ENCODE assay signal across 10 cellular contexts in the genomic region with DNA sequence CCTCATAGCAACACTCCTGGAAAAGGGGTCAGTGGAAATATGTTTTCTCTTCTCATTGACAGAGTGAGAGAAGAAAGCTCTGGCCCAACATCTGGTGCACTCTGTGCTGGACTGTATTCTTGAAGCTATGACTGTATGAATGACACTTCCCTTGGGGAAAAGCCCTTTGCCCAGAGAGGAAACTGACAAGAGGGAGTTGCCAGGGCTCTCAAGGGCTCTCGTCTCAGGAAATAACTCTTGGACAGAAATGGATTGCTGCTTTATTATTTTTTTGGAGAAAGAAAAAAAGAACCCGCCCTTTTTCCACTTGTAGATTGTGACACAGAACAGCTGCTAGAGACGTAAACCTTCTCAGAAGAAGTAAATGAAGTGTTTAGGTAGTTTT. TPM values are rescaled to one million over a fixed set of nuclear protein-coding genes. Genes with fewer than 3 reads are reported as not detected.
DNase-seq lines count a peak whose midpoint lies in the region; ATAC-seq and TF ChIP-seq lines count a peak whose summit lies in the region.
"Had no signal": no experiment of that assay in that cellular context is flagged by ENCODE, and none has a peak within 500 bp of the region (broad histone marks: within the 10 kb centered on the region; RNA-seq: fewer than 3 reads in every experiment).

No MANE protein-coding gene starts in this region.

- TF ChIP-seq CTCF in right atrium auricular region (IDR thresholded peaks at IDR 0.05) (no peak), lower lobe of right lung (IDR thresholded peaks at IDR 0.05) (no peak), vagina (IDR thresholded peaks at IDR 0.05) (no peak)

- DNase-seq in Right ventricle myocardium inferior (ENCODE audit: missing footprints), result no peak
- no peak for DNase-seq in right atrium auricular region (ENCODE audit: low spot score)
- DNase-seq in amniotic epithelial cell (ENCODE audit: low read depth), result peak; percentile 40
- DNase-seq in lower lobe of right lung, result no peak
- DNase-seq in vagina (ENCODE audit: extremely low spot score in 2 of 2), result no peak
- DNase-seq in kidney glomerular epithelial cell (lab: John Stamatoyannopoulos, UW), result no peak
- no peak for DNase-seq in activated T-cell treated with anti-CD3 and anti-CD28 coated beads, Interleukin-2, amount 50 U/mL, for 1 hour
- DNase-seq: activated CD8-positive, alpha-beta memory T cell treated with anti-CD3 and anti-CD28 coated beads, Interleukin-2, amount 50 U/mL, for 48 hours had no signal

- H3K4me1 ChIP-seq in right atrium auricular region (peaks cover 0 to 27% of the 10 kb centered on the region in 2 donors), lower lobe of right lung (peaks cover 26% of the 10 kb centered on the region), vagina (peaks cover 26% of the 10 kb centered on the region)

- H3K27ac ChIP-seq in right atrium auricular region, result peak overlapping the region in 1 of 2 donors; percentile 19
- peak overlapping the region; percentile 56 for H3K27ac ChIP-seq in lower lobe of right lung
- peak overlapping the region; percentile 24 for H3K27ac ChIP-seq in vagina
- H3K27ac ChIP-seq: SK-N-MC had no signal

- H3K4me3 ChIP-seq in right atrium auricular region (no peak overlapping the region), lower lobe of right lung (no peak overlapping the region), vagina (no peak overlapping the region)
- H3K4me3 ChIP-seq: SK-N-MC had no signal

- TF ChIP-seq POLR2A in vagina (IDR thresholded peaks at IDR 0.05), result no peak

- no peaks in the 10 kb centered on the region for H3K36me3 ChIP-seq in right atrium auricular region
- no peaks in the 10 kb centered on the region for H3K36me3 ChIP-seq in lower lobe of right lung
- no peaks in the 10 kb centered on the region for H3K36me3 ChIP-seq in vagina

- H3K27me3 ChIP-seq in right atrium auricular region, result no peaks in the 10 kb centered on the region
- H3K27me3 ChIP-seq in lower lobe of right lung (ENCODE audit: low read depth), result no peaks in the 10 kb centered on the region
- no peaks in the 10 kb centered on the region for H3K27me3 ChIP-seq in vagina

- peaks cover 0 to 3% of the 10 kb centered on the region in 2 donors for H3K9me3 ChIP-seq in right atrium auricular region
- H3K9me3 ChIP-seq in lower lobe of right lung, result no peaks in the 10 kb centered on the region
- no peaks in the 10 kb centered on the region for H3K9me3 ChIP-seq in vagina

- ATAC-seq in Right ventricle myocardium inferior, result peak; percentile 86
- peak; percentile 91 to 92 for ATAC-seq in lower lobe of right lung
- no peak for ATAC-seq in HG02840 (IDR thresholded peaks at IDR 0.05; ENCODE audit: low FRiP score, unreplicated experiment)

- intact Hi-C loops in Right ventricle myocardium inferior (cut with DNase I) (no loop called here), lower lobe of right lung (cut with DNase I) (no loop called here), vagina (cut with DNase I) (no loop called here)

RNA-seq across cellular contexts. Expression of a gene that starts 11.4 kb away (rescaled TPM):
- total RNA-seq in Right ventricle myocardium inferior, result 53.2 TPM
- 10 to 100 TPM; 37.9 to 46.6 TPM for total RNA-seq in right atrium auricular region
- total RNA-seq in lower lobe of right lung, result 123 TPM
- total RNA-seq in vagina, result 51.6 TPM
